ENCODE assay signal across 9 cellular contexts in the genomic region with DNA sequence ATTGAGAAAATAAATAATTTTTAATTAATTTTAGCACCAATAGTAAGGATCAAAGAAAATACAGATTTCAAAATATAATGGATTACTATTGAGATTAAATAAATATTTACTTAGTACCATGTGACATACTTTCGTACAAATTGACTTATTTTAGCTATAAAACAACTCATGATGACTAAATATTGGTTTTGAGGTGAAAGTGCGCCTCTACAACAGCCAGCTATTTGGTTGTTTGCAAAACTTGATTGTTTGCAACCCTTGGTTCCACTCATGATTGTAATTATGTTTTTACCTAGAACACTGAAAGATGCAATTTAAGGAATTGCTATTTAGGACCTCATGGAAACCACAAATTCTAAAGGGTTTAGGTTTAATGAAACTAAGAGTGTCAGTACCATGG.
"Had no signal": no experiment of that assay in that cellular context is flagged by ENCODE, and none has a peak within 500 bp of the region (broad histone marks: within the 10 kb centered on the region; RNA-seq: fewer than 3 reads in every experiment).

No MANE protein-coding gene starts in this region.

- DNase-seq: GM23248, GOT3, H7, HFFc6, IMR-90, KG1 had no signal

- H3K4me3 ChIP-seq: GM23248, HAP-1, K562 had no signal

- H3K9me3 ChIP-seq: HAP-1 had no signal

- H3K4me1 ChIP-seq: HAP-1 had no signal

- H3K27ac ChIP-seq: GM23248 had no signal

- H2AFZ ChIP-seq: GM23248 had no signal

- ATAC-seq: HCT116, K562 had no signal

- H3K36me3 ChIP-seq: HAP-1 had no signal

- H3K9ac ChIP-seq: GM23248 had no signal
